11 cellular contexts compared by ENCODE assay signal in the genomic region with DNA sequence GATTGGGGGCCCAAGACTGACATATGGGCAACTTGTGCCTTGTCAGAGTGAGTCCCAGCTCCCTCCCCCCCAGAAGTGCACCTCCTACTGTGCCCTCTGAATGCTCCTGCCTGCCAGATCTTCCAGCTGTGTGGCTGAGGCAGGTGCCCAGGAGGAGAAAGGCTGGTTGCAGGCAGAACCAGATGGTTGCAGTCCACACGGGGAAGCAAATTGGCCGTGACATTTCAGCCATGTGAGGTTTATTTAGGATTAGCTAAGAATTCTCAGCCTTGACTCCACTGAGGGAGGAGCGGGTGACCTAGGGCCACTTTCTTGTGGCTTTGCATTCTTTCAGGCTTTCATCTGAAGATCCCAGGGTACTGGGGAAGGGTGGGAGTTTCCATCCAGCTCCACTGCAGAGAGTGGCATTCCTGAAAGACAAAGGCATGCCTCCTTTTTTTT. TPM values are rescaled to one million over a fixed set of nuclear protein-coding genes. Genes with fewer than 3 reads are reported as not detected.
DNase-seq lines count a peak whose midpoint lies in the region; ATAC-seq and TF ChIP-seq lines count a peak whose summit lies in the region.
"Had no signal": no experiment of that assay in that cellular context is flagged by ENCODE, and none has a peak within 500 bp of the region (broad histone marks: within the 10 kb centered on the region; RNA-seq: fewer than 3 reads in every experiment).

No MANE protein-coding gene starts in this region.

- H3K9me3 ChIP-seq in RWPE2 (ENCODE audit: severe bottlenecking): no peaks in the 10 kb centered on the region

- in situ Hi-C loops in G401 (cut with HindIII; ENCODE audit: low sequenced_read_pairs): no loop called here

- H3K27me3 ChIP-seq in RWPE2 (ENCODE audit: insufficient read depth, poor library complexity, severe bottlenecking): no peaks in the 10 kb centered on the region

- no peak for TF ChIP-seq CTCF in AG10803 (conservative IDR thresholded peaks at IDR 0.05; ENCODE audit: low read length)
- TF ChIP-seq CTCF in HFF-Myc (IDR thresholded peaks at IDR 0.05; ENCODE audit: low read depth, low read length, missing control alignments): no peak
- no peak for TF ChIP-seq CTCF in RWPE2 (IDR thresholded peaks at IDR 0.05; ENCODE audit: poor library complexity, severe bottlenecking)

- DNase-seq in AG10803 (ENCODE audit: low read depth) (peak; percentile 34), HFF-Myc (ENCODE audit: extremely low read depth, low read depth) (peak; percentile 17), RWPE2 (ENCODE audit: low spot score) (no peak), iris pigment epithelial cell (ENCODE audit: low read depth) (peak; percentile 25), G401 (ENCODE audit: low spot score) (no peak)
- DNase-seq in activated CD4-positive, alpha-beta T cell treated with anti-CD3 and anti-CD28 coated beads, Interleukin-2, amount 50 U/mL, for 4 hours: no peak
- DNase-seq: activated CD4-positive, alpha-beta memory T cell treated with anti-CD3 and anti-CD28 coated beads for 36 hours; CD4-positive, alpha-beta memory T cell; mammary epithelial cell had no signal

- H3K4me1 ChIP-seq in RWPE2 (ENCODE audit: insufficient read depth, poor library complexity, severe bottlenecking): peaks cover 29% of the 10 kb centered on the region

- ATAC-seq in RWPE2 (ENCODE audit: low read depth) (no peak), GM19455 (IDR thresholded peaks at IDR 0.05; ENCODE audit: unreplicated experiment) (no peak), HG02973 (IDR thresholded peaks at IDR 0.05; ENCODE audit: unreplicated experiment) (no peak)

- H3K4me3 ChIP-seq in AG10803 (ENCODE audit: low read length) (no peak overlapping the region), HFF-Myc (replicated peaks; ENCODE audit: low read depth, low read length) (no peak overlapping the region), RWPE2 (ENCODE audit: severe bottlenecking) (no peak overlapping the region)

- H3K27ac ChIP-seq in RWPE2 (ENCODE audit: poor library complexity, severe bottlenecking): peak overlapping the region; percentile 91

- no peaks in the 10 kb centered on the region; the same call in 1 of the 2 replicates for H3K36me3 ChIP-seq in RWPE2 (ENCODE audit: low read depth)

RNA-seq across cellular contexts. Expression of a gene that starts 33.8 kb away (rescaled TPM):
- 33.4 and 34.7 TPM in 2 replicates for total RNA-seq in G401 (2014; rRNA removed; shearing (Covaris generic))

RNA-seq across cellular contexts. Expression of a gene that starts 36.2 kb away (rescaled TPM):
- total RNA-seq in G401 (2014; rRNA removed; shearing (Covaris generic)): 81.5 and 102 TPM in 2 replicates

RNA-seq across cellular contexts. Expression of a gene that starts 58.7 kb away (rescaled TPM):
- not detected in 2 replicates for total RNA-seq in G401 (2014; rRNA removed; shearing (Covaris generic))
- total RNA-seq: CD4-positive, alpha-beta memory T cell had no signal

Comparison
In these comparisons a context has a peak if more than half of its experiments do, and no peak if none do; other contexts are left out.
1. DNase-seq: peak in AG10803 (single experiment), HFF-Myc (single experiment) and iris pigment epithelial cell (single experiment); none in RWPE2 (single experiment), activated CD4-positive, alpha-beta T cell treated with anti-CD3 and anti-CD28 coated beads, Interleukin-2, amount 50 U/mL, for 4 hours (0 of 2) and G401 (single experiment).